Comparison of ENCODE assay signal across 1 cellular context in genomic region chr3:103410231-103410630, GRCh38.
TF ChIP-seq lines count a peak whose summit lies in the region.

No MANE protein-coding gene starts in this region.

TF ChIP-seq in H1, 55 proteins besides CTCF, POLR2A, EP300 and RAD21:
- TF ChIP-seq ATF2 (IDR thresholded peaks at IDR 0.05; ENCODE audit: low read length) (no peak), SUZ12 (IDR thresholded peaks at IDR 0.05; ENCODE audit: low read length) (no peak), MAFK (IDR thresholded peaks at IDR 0.05; ENCODE audit: low read depth, low read length) (no peak), MAX (IDR thresholded peaks at IDR 0.05) (no peak), TAF7 (optimal IDR thresholded peaks at IDR 0.05; ENCODE audit: borderline replicate concordance, low read depth, low read length) (no peak), CTBP2 (IDR thresholded peaks at IDR 0.05; ENCODE audit: borderline replicate concordance, insufficient read depth, insufficient read length, low read length) (no peak), SAP30 (IDR thresholded peaks at IDR 0.05; ENCODE audit: insufficient read depth, insufficient replicate concordance, low read length) (no peak), CEBPB (IDR thresholded peaks at IDR 0.05; ENCODE audit: low read depth, low read length) (no peak), JUND (IDR thresholded peaks at IDR 0.05; ENCODE audit: low read length) (no peak), KDM4A (IDR thresholded peaks at IDR 0.05; ENCODE audit: low read depth, low read length, severe bottlenecking) (no peak), ASH2L (IDR thresholded peaks at IDR 0.05; ENCODE audit: low read length) (no peak), NRF1 (IDR thresholded peaks at IDR 0.05; ENCODE audit: low read depth, low read length) (no peak), POU5F1 (IDR thresholded peaks at IDR 0.05; ENCODE audit: low read depth, low read length) (no peak), TAF1 (IDR thresholded peaks at IDR 0.05; ENCODE audit: low read depth, low read length) (no peak), HDAC6 (IDR thresholded peaks at IDR 0.05; ENCODE audit: low read depth, low read length) (no peak), POLR2AphosphoS5 (IDR thresholded peaks at IDR 0.05; ENCODE audit: low read depth, low read length) (no peak), RNF2 (IDR thresholded peaks at IDR 0.05; ENCODE audit: borderline replicate concordance, low read depth, low read length, missing control alignments, poor library complexity, severe bottlenecking) (no peak), RXRA (IDR thresholded peaks at IDR 0.05; ENCODE audit: insufficient read depth, low read depth, low read length) (no peak), BRCA1 (IDR thresholded peaks at IDR 0.05; ENCODE audit: low read depth, low read length) (no peak)
